In genomic region chr1:228408041-228408868, GRCh38 we compare ENCODE assay signal across 9 cellular contexts. TPM values are rescaled to one million over a fixed set of nuclear protein-coding genes. Genes with fewer than 3 reads are reported as not detected.
A peak's percentile ranks its signal among the peaks of the same experiment; 100 is the strongest.
DNase-seq lines count a peak whose midpoint lies in the region; ATAC-seq and TF ChIP-seq lines count a peak whose summit lies in the region.
"Had no signal": no experiment of that assay in that cellular context is flagged by ENCODE, and none has a peak within 500 bp of the region (broad histone marks: within the 10 kb centered on the region; RNA-seq: fewer than 3 reads in every experiment).

No MANE protein-coding gene starts in this region.

- H3K27ac ChIP-seq in effector memory CD4-positive, alpha-beta T cell (ENCODE audit: insufficient read depth, low read length, poor library complexity, severe bottlenecking): no peak overlapping the region

- peaks cover under 1% of the 10 kb centered on the region for H3K36me3 ChIP-seq in effector memory CD4-positive, alpha-beta T cell (ENCODE audit: control insufficient read depth, insufficient read depth, low read length)

- H3K4me1 Mint-ChIP-seq in WTC11: peaks cover 24% of the 10 kb centered on the region
- peaks cover 38% of the 10 kb centered on the region for H3K4me1 Mint-ChIP-seq in stimulated activated memory B cell treated with anti-CD40 and anti-IgM and Interleukin-4, amounts not matched to agents 10 μg/mL and 1 μg/mL and 100 μg/mL, for 72 hours

- no peak for ATAC-seq in WTC11
- ATAC-seq in stimulated activated memory B cell treated with anti-CD40 and anti-IgM and Interleukin-4, amounts not matched to agents 10 μg/mL and 1 μg/mL and 100 μg/mL, for 72 hours: no peak

- CTCF ChIA-PET in WTC11 (lab: Charles Lee): no interaction called here

- H3K9me3 ChIP-seq in effector memory CD4-positive, alpha-beta T cell (ENCODE audit: control insufficient read depth, low read length): no peaks in the 10 kb centered on the region

- DNase-seq in activated effector memory CD4-positive, alpha-beta T cell treated with anti-CD3 and anti-CD28 coated beads, Interleukin-2, amount 50 U/mL, for 16 hours: peak; percentile 63
- DNase-seq in activated effector memory CD4-positive, alpha-beta T cell treated with Interleukin-2 at 50 U/mL for 16 hours: no peak
- no peak for DNase-seq in WTC11 (ENCODE audit: low spot score)
- no peak for DNase-seq in foreskin fibroblast
- DNase-seq in anterior cingulate cortex (lab: John Stamatoyannopoulos, UW): no peak
- DNase-seq in effector memory CD4-positive, alpha-beta T cell: no peak
- DNase-seq in NCI-H128 (lab: John Stamatoyannopoulos, UW; ENCODE audit: unreplicated experiment): no peak
- DNase-seq: stimulated activated CD4-positive, alpha-beta T cell treated with anti-CD3 and anti-CD28 coated beads, Interleukin-4, amount 100 ng/mL, for 24 hours had no signal

- H3K9me3 Mint-ChIP-seq in WTC11: no peaks in the 10 kb centered on the region
- no peaks in the 10 kb centered on the region for H3K9me3 Mint-ChIP-seq in stimulated activated memory B cell treated with anti-CD40 and anti-IgM and Interleukin-4, amounts not matched to agents 10 μg/mL and 1 μg/mL and 100 μg/mL, for 72 hours

- peaks cover under 1% of the 10 kb centered on the region; the same call in 1 of the 2 replicates for H3K27me3 Mint-ChIP-seq in WTC11 (ENCODE audit: low read depth)
- H3K27me3 Mint-ChIP-seq in stimulated activated memory B cell treated with anti-CD40 and anti-IgM and Interleukin-4, amounts not matched to agents 10 μg/mL and 1 μg/mL and 100 μg/mL, for 72 hours: no peaks in the 10 kb centered on the region

- H3K27ac Mint-ChIP-seq in WTC11: no peak overlapping the region
- H3K27ac Mint-ChIP-seq in stimulated activated memory B cell treated with anti-CD40 and anti-IgM and Interleukin-4, amounts not matched to agents 10 μg/mL and 1 μg/mL and 100 μg/mL, for 72 hours: no peak overlapping the region

- TF ChIP-seq CTCF in WTC11 (IDR thresholded peaks at IDR 0.05) (no peak), foreskin fibroblast (IDR thresholded peaks at IDR 0.05; ENCODE audit: low read depth, low read length) (no peak)

- H3K4me1 ChIP-seq in effector memory CD4-positive, alpha-beta T cell (ENCODE audit: control insufficient read depth, insufficient read depth, low read length, poor library complexity, severe bottlenecking): peaks cover 26% of the 10 kb centered on the region

- peak overlapping the region; percentile 87 to 88 for H3K4me3 ChIP-seq in foreskin fibroblast (ENCODE audit: low read depth in 1 of 2, low read length in 2 of 2)
- no peak overlapping the region for H3K4me3 ChIP-seq in effector memory CD4-positive, alpha-beta T cell (ENCODE audit: insufficient read depth, low read depth, low read length, poor library complexity, severe bottlenecking)

- peaks cover 4% of the 10 kb centered on the region; the same call in 1 of the 2 replicates for H3K36me3 Mint-ChIP-seq in WTC11
- peaks cover 11% of the 10 kb centered on the region for H3K36me3 Mint-ChIP-seq in stimulated activated memory B cell treated with anti-CD40 and anti-IgM and Interleukin-4, amounts not matched to agents 10 μg/mL and 1 μg/mL and 100 μg/mL, for 72 hours

- no peaks in the 10 kb centered on the region for H3K27me3 ChIP-seq in effector memory CD4-positive, alpha-beta T cell (replicated peaks; ENCODE audit: control insufficient read depth, insufficient read depth, low read length, poor library complexity, severe bottlenecking)

- POLR2A ChIA-PET in WTC11 (lab: Charles Lee): interaction anchor here (3.8 kb wide), 1 partner anchor 49 kb away, joined by 52 read pairs; a partner anchor contains a TSS

- peak overlapping the region; percentile 94 for H3K4me3 Mint-ChIP-seq in WTC11
- H3K4me3 Mint-ChIP-seq in stimulated activated memory B cell treated with anti-CD40 and anti-IgM and Interleukin-4, amounts not matched to agents 10 μg/mL and 1 μg/mL and 100 μg/mL, for 72 hours: peak overlapping the region; percentile 96

TF ChIP-seq in WTC11, 78 proteins besides CTCF, POLR2A, EP300 and RAD21:
- TF ChIP-seq ATF1 (CRISPR knock-in tag; IDR thresholded peaks at IDR 0.05): no peak
- TF ChIP-seq, protein P1, sequence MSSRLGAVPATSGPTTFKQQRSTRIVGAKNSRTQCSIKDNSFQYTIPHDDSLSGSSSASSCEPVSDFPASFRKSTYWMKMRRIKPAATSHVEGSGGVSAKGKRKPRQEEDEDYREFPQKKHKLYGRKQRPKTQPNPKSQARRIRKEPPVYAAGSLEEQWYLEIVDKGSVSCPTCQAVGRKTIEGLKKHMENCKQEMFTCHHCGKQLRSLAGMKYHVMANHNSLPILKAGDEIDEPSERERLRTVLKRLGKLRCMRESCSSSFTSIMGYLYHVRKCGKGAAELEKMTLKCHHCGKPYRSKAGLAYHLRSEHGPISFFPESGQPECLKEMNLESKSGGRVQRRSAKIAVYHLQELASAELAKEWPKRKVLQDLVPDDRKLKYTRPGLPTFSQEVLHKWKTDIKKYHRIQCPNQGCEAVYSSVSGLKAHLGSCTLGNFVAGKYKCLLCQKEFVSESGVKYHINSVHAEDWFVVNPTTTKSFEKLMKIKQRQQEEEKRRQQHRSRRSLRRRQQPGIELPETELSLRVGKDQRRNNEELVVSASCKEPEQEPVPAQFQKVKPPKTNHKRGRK (CRISPR knock-in tag; IDR thresholded peaks at IDR 0.05; ENCODE audit: borderline replicate concordance): no peak

RNA-seq across cellular contexts. Expression of gene TRIM11, which starts 1.6 kb away (rescaled TPM):
- 27.9 to 34.3 TPM (median 28.4 TPM) in 3 replicates for total RNA-seq in WTC11 (2021)

RNA-seq across cellular contexts. Expression of gene TRIM17, which starts 8.4 kb away (rescaled TPM):
- 1.5 to 2.7 TPM (median 2.6 TPM) in 3 replicates for total RNA-seq in WTC11 (2021)
